Comparison of ENCODE assay signal across 8 cellular contexts in the genomic region with DNA sequence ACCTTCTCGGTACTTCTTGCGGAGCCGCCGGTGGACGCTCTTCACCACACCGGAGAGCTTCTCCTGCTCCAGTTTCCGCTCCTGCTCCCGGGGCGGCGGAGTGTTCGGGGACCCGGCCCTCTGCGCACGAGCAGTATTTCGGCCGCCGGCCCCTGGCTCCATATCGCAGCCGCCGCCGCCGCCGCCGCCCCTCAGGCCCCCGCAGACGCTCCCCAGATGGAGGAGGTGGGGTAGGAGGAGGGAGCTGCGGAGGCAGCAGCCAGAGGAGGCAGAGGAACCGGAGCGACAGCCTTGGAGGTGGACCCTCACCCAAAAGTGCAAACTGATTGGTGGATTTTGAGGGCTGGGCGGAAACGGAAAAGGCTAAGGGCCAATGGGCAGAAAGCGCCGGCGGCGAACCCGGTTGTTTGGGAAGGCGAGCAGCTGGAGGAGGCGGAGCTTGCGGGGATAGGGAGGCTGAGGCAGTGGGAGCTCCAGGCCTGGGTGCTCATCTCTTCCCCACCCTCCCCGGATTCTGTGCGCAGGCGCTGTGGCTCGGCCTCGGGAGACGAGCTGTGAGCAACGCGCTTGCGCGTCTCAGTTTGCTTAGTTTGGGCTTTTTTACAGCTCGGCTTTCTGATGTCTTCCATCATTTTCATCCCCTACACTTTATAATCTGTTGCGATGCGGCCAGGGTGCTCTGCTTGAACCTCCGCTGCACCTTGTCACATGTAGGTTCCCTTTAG.
A peak's percentile ranks its signal among the peaks of the same experiment; 100 is the strongest.
DNase-seq lines count a peak whose midpoint lies in the region; ATAC-seq and TF ChIP-seq lines count a peak whose summit lies in the region.

No MANE protein-coding gene starts in this region.

- H3K27ac ChIP-seq in RWPE2 (ENCODE audit: poor library complexity, severe bottlenecking): peak overlapping the region; percentile 7

- H3K4me1 ChIP-seq in Loucy (ENCODE audit: insufficient read depth, low read length, poor library complexity, severe bottlenecking) (peaks cover 44% of the 10 kb centered on the region), RWPE2 (ENCODE audit: insufficient read depth, poor library complexity, severe bottlenecking) (peaks cover 16% of the 10 kb centered on the region)

- intact Hi-C loops in natural killer cell (cut with micrococcal nuclease): loop anchor here (1.0 to 10.0 kb wide), 3 partner anchors 145 to 1377 kb away; partner anchors contain the start of genes IFRD1, IMMP2L and TMEM168

- H3K4me1 Mint-ChIP-seq in natural killer cell: peaks cover 32 to 52% of the 10 kb centered on the region in 2 donors

- H4K20me1 ChIP-seq in Loucy (ENCODE audit: insufficient read depth, low read length, poor library complexity, severe bottlenecking): peaks cover 42% of the 10 kb centered on the region

- H3K36me3 Mint-ChIP-seq in natural killer cell: no peaks in the 10 kb centered on the region

- no peaks in the 10 kb centered on the region for H3K9me3 ChIP-seq in Loucy (ENCODE audit: insufficient read depth, low read depth, low read length)
- H3K9me3 ChIP-seq in RWPE2 (ENCODE audit: severe bottlenecking): no peaks in the 10 kb centered on the region

- DNase-seq in ELR (ENCODE audit: low read depth) (peak; percentile 98), H7 (peak; percentile 93), RWPE2 (ENCODE audit: low spot score) (peak; percentile 99), fibroblast of pulmonary artery (ENCODE audit: low read depth) (peak; percentile 99), natural killer cell (peak; percentile 97)
- DNase-seq in activated effector memory CD4-positive, alpha-beta T cell treated with Interleukin-2 at 50 U/mL for 16 hours: peak; percentile 99
- peak; percentile 97 to 99 (median 99) for DNase-seq in stimulated activated naive CD4-positive, alpha-beta T cell (lab: John Stamatoyannopoulos, UW)

- no peaks in the 10 kb centered on the region for H3K9me3 Mint-ChIP-seq in natural killer cell

- H3K9ac ChIP-seq in Loucy (ENCODE audit: low read depth, low read length, poor library complexity, severe bottlenecking): peak overlapping the region; percentile 72

- no peaks in the 10 kb centered on the region for H3K9me2 ChIP-seq in Loucy (replicated peaks; ENCODE audit: low read depth, low read length)

- peak overlapping the region; percentile 85 to 89 for H3K27ac Mint-ChIP-seq in natural killer cell

- peak; percentile 96 for ATAC-seq in RWPE2 (ENCODE audit: low read depth)
- ATAC-seq in natural killer cell: peak; percentile 94 to 99 (median 97)

- H3K36me3 ChIP-seq in H7 (replicated peaks; ENCODE audit: control insufficient read depth, insufficient read depth, low read length) (no peaks in the 10 kb centered on the region), Loucy (ENCODE audit: insufficient read depth, low read length) (no peaks in the 10 kb centered on the region), RWPE2 (ENCODE audit: low read depth) (peaks cover 5% of the 10 kb centered on the region; the same call in 1 of the 2 replicates)

- H3F3A ChIP-seq in Loucy (ENCODE audit: low read depth): no peaks in the 10 kb centered on the region

- peak overlapping the region; percentile 89 for H3K4me3 Mint-ChIP-seq in natural killer cell

- H3K4me3 ChIP-seq in H7 (ENCODE audit: insufficient read depth, low read depth, low read length) (peak overlapping the region; percentile 85), Loucy (ENCODE audit: low read length, poor library complexity, severe bottlenecking) (peak overlapping the region; percentile 81), RWPE2 (ENCODE audit: severe bottlenecking) (peak overlapping the region; percentile 84), fibroblast of pulmonary artery (replicated peaks; ENCODE audit: low read depth, low read length) (peak overlapping the region; percentile 84)

- TF ChIP-seq CTCF in Loucy (conservative IDR thresholded peaks at IDR 0.05; ENCODE audit: low read length): no peak
- no peak for TF ChIP-seq CTCF in RWPE2 (IDR thresholded peaks at IDR 0.05; ENCODE audit: poor library complexity, severe bottlenecking)
- TF ChIP-seq CTCF in fibroblast of pulmonary artery (IDR thresholded peaks at IDR 0.05; ENCODE audit: low read length, missing control alignments): no peak
- TF ChIP-seq CTCF in natural killer cell (IDR thresholded peaks at IDR 0.05): no peak

- peak overlapping the region; percentile 82 for H3K4me2 ChIP-seq in Loucy (ENCODE audit: low read depth, low read length, poor library complexity, severe bottlenecking)

- peaks cover 4 to 9% of the 10 kb centered on the region in 2 donors for H3K27me3 Mint-ChIP-seq in natural killer cell (ENCODE audit: low read depth in 2 of 2)

- peak overlapping the region; percentile 92 for H2AFZ ChIP-seq in Loucy (ENCODE audit: low read length)

- peaks cover 45% of the 10 kb centered on the region for H3K79me2 ChIP-seq in Loucy (ENCODE audit: insufficient read depth, low read length)

- H3K27me3 ChIP-seq in H7 (ENCODE audit: control insufficient read depth, insufficient read depth, low read length): no peaks in the 10 kb centered on the region
- peaks cover 7% of the 10 kb centered on the region for H3K27me3 ChIP-seq in Loucy (ENCODE audit: insufficient read depth, low read length, poor library complexity, severe bottlenecking)
- no peaks in the 10 kb centered on the region for H3K27me3 ChIP-seq in RWPE2 (ENCODE audit: insufficient read depth, poor library complexity, severe bottlenecking)

Comparison
In these comparisons a context has a peak if more than half of its experiments do, and no peak if none do; other contexts are left out.
1. Peak in every context shown above with its lines: DNase-seq, ATAC-seq, H3K4me3 ChIP-seq and H3K27ac ChIP-seq.